Comparison of ENCODE assay signal across 1 cellular context in genomic region chr6:73182021-73182607, GRCh38.
TF ChIP-seq lines count a peak whose summit lies in the region.

No MANE protein-coding gene starts in this region.

TF ChIP-seq in IMR-90, 13 proteins besides CTCF, POLR2A, EP300 and RAD21:
- TF ChIP-seq ELK1 (IDR thresholded peaks at IDR 0.05; ENCODE audit: borderline replicate concordance, low read depth, low read length) (no peak), SMC3 (IDR thresholded peaks at IDR 0.05; ENCODE audit: low read depth, low read length) (no peak), CEBPB (IDR thresholded peaks at IDR 0.05; ENCODE audit: low read depth, low read length) (no peak), RCOR1 (IDR thresholded peaks at IDR 0.05; ENCODE audit: insufficient replicate concordance, low read length) (no peak), BHLHE40 (IDR thresholded peaks at IDR 0.05; ENCODE audit: low read depth, low read length) (no peak), NFE2L2 (IDR thresholded peaks at IDR 0.05; ENCODE audit: low read depth, low read length) (no peak), FOS (IDR thresholded peaks at IDR 0.05; ENCODE audit: low read depth, low read length) (no peak), CHD1 (IDR thresholded peaks at IDR 0.05; ENCODE audit: low read depth, low read length) (no peak), RFX5 (IDR thresholded peaks at IDR 0.05; ENCODE audit: low read depth, low read length) (no peak), USF2 (IDR thresholded peaks at IDR 0.05; ENCODE audit: low read depth, low read length) (no peak), MXI1 (IDR thresholded peaks at IDR 0.05; ENCODE audit: borderline replicate concordance, low read depth, low read length) (no peak), MAZ (IDR thresholded peaks at IDR 0.05; ENCODE audit: borderline replicate concordance, low read depth, low read length) (no peak)
TF ChIP-seq in IMR-90: peak in this region for 0.
